ENCODE assay signal across 18 cellular contexts in genomic region chr16:14344945-14345344, GRCh38.
A peak's percentile ranks its signal among the peaks of the same experiment; 100 is the strongest.
DNase-seq lines count a peak whose midpoint lies in the region; ATAC-seq and TF ChIP-seq lines count a peak whose summit lies in the region.
"Had no signal": no experiment of that assay in that cellular context is flagged by ENCODE, and none has a peak within 500 bp of the region (broad histone marks: within the 10 kb centered on the region; RNA-seq: fewer than 3 reads in every experiment).

No MANE protein-coding gene starts in this region.

- H3K36me3 ChIP-seq in liver (ENCODE audit: control insufficient read depth in 4 of 4, insufficient read depth in 3 of 4, low read depth in 1 of 4, low read length in 3 of 4): no peaks in the 10 kb centered on the region
- no peaks in the 10 kb centered on the region for H3K36me3 ChIP-seq in gastrocnemius medialis
- H3K36me3 ChIP-seq in sigmoid colon: no peaks in the 10 kb centered on the region
- H3K36me3 ChIP-seq: BE2C; BLaER1 treated with 17β-estradiol and CSF1 and Interleukin-3, amounts not matched to agents 10 nM and 100 nM had no signal

- H3K27ac ChIP-seq in liver (ENCODE audit: low read depth in 1 of 2, low read length in 2 of 2) (peak overlapping the region; percentile 55 to 85), gastrocnemius medialis (peak overlapping the region in 3 of 4 donors; percentile 37 to 83 (median 66)), sigmoid colon (no peak overlapping the region)
- H3K27ac ChIP-seq: 22Rv1, GM23248 had no signal

- H3K4me1 Mint-ChIP-seq in WTC11: peaks cover 3% of the 10 kb centered on the region
- H3K4me1 Mint-ChIP-seq: CD8-positive, alpha-beta memory T cell had no signal

- in situ Hi-C loops in gastrocnemius medialis (cut with MboI; ENCODE audit: low sequenced_read_pairs in 4 of 4): no loop called here

- H3K9me3 ChIP-seq in liver (ENCODE audit: control insufficient read depth in 4 of 4, low read length in 3 of 4) (no peaks in the 10 kb centered on the region), gastrocnemius medialis (no peaks in the 10 kb centered on the region), sigmoid colon (no peaks in the 10 kb centered on the region)
- H3K9me3 ChIP-seq: BE2C had no signal

- peaks cover 8% of the 10 kb centered on the region for H3K36me3 Mint-ChIP-seq in WTC11
- H3K36me3 Mint-ChIP-seq: CD14-positive monocyte had no signal

- TF ChIP-seq RAD21 in liver (IDR thresholded peaks at IDR 0.05): no peak

- 35% methylated on average over 9 of the region's 9 CpGs for WGBS in liver
- WGBS in sigmoid colon, 2 donors: 84 to 90% methylated on average over 9 of the region's 9 CpGs

- intact Hi-C loops in gastrocnemius medialis (cut with DNase I; ENCODE audit: low total_unique reads): no loop called here
- intact Hi-C loops in sigmoid colon (cut with DNase I): no loop called here

- H3K27me3 ChIP-seq in liver (ENCODE audit: control insufficient read depth in 4 of 4, insufficient read depth in 4 of 4, low read length in 3 of 4): no peaks in the 10 kb centered on the region
- H3K27me3 ChIP-seq in gastrocnemius medialis: no peaks in the 10 kb centered on the region
- H3K27me3 ChIP-seq in sigmoid colon: no peaks in the 10 kb centered on the region
- H3K27me3 ChIP-seq: BE2C; BLaER1 treated with 17β-estradiol and CSF1 and Interleukin-3, amounts not matched to agents 10 nM and 100 nM had no signal

- POLR2A ChIA-PET in WTC11 (lab: Charles Lee): no interaction called here

- TF ChIP-seq EP300 in sigmoid colon (IDR thresholded peaks at IDR 0.05): no peak

- H3K9ac ChIP-seq in liver (ENCODE audit: low read depth in 1 of 2, low read length in 2 of 2): no peak overlapping the region
- H3K9ac ChIP-seq: BLaER1 treated with 17β-estradiol and CSF1 and Interleukin-3, amounts not matched to agents 10 nM and 100 nM; GM23248 had no signal

- CTCF ChIA-PET in WTC11 (lab: Charles Lee): no interaction called here

- no peak overlapping the region for H3K27ac Mint-ChIP-seq in WTC11
- H3K27ac Mint-ChIP-seq: CD4-positive, alpha-beta T cell; CD8-positive, alpha-beta memory T cell had no signal

- TF ChIP-seq CTCF in WTC11 (IDR thresholded peaks at IDR 0.05) (no peak), liver (IDR thresholded peaks at IDR 0.05; ENCODE audit: low read depth, low read length, missing input control) (no peak), gastrocnemius medialis (IDR thresholded peaks at IDR 0.05 in 4 of 5, conservative IDR thresholded peaks at IDR 0.05 in 1 of 5) (no peak), sigmoid colon (IDR thresholded peaks at IDR 0.05) (no peak)

- DNase-seq in WTC11 (ENCODE audit: low spot score) (no peak), gastrocnemius medialis (no peak), sigmoid colon (no peak), HuH-7.5 (ENCODE audit: low spot score) (no peak)
- DNase-seq in activated CD4-positive, CD25-positive, alpha-beta regulatory T cell treated with anti-CD3 and anti-CD28 coated beads, Interleukin-2, amount 50 U/mL, for 72 hours: no peak
- DNase-seq: BE2C; CD4-positive, alpha-beta T cell; CD8-positive, alpha-beta memory T cell; DMS 273 treated with DMSO at 0.1 percent for 48 hours; DMS53; DMS79 treated with DMSO at 0.1 percent for 48 hours; GF-D8; GM23248; HCEC 1CT had no signal

- no peak for ATAC-seq in WTC11
- no peak for ATAC-seq in gastrocnemius medialis

- H3K4me1 ChIP-seq in liver (ENCODE audit: control insufficient read depth in 4 of 4, insufficient read depth in 4 of 4, low read length in 3 of 4): peaks cover 2 to 21% (median 10%) of the 10 kb centered on the region in 4 donors
- H3K4me1 ChIP-seq in gastrocnemius medialis: peaks cover 23 to 29% of the 10 kb centered on the region in 2 donors
- H3K4me1 ChIP-seq in sigmoid colon: peaks cover 0 to 5% (median 1%) of the 10 kb centered on the region in 4 donors
- H3K4me1 ChIP-seq: BE2C; BLaER1 treated with 17β-estradiol and CSF1 and Interleukin-3, amounts not matched to agents 10 nM and 100 nM had no signal

- TF ChIP-seq POLR2A in gastrocnemius medialis (IDR thresholded peaks at IDR 0.05) (no peak), sigmoid colon (IDR thresholded peaks at IDR 0.05) (no peak)

- H3K4me3 ChIP-seq in liver (ENCODE audit: low read depth in 1 of 3, low read length in 3 of 3): no peak overlapping the region
- H3K4me3 ChIP-seq in gastrocnemius medialis: no peak overlapping the region
- no peak overlapping the region for H3K4me3 ChIP-seq in sigmoid colon
- H3K4me3 ChIP-seq: BLaER1 treated with 17β-estradiol and CSF1 and Interleukin-3, amounts not matched to agents 10 nM and 100 nM; GM23248 had no signal

- H3K27me3 Mint-ChIP-seq in WTC11 (ENCODE audit: low read depth): peaks cover 6% of the 10 kb centered on the region; the same call in 1 of the 2 replicates
- H3K27me3 Mint-ChIP-seq: CD4-positive, alpha-beta T cell had no signal

- H3K9me3 Mint-ChIP-seq in WTC11: peaks cover 30% of the 10 kb centered on the region

- no peak overlapping the region for H3K4me3 Mint-ChIP-seq in WTC11
- H3K4me3 Mint-ChIP-seq: CD4-positive, alpha-beta T cell; CD8-positive, alpha-beta memory T cell had no signal

TF ChIP-seq in WTC11, 78 proteins besides CTCF, POLR2A, EP300 and RAD21:
- TF ChIP-seq ZNF219 (CRISPR knock-in tag; IDR thresholded peaks at IDR 0.05; ENCODE audit: borderline replicate concordance): no peak
- peak; percentile 50; the same call in 1 of the 2 replicates for TF ChIP-seq ZNF121 (CRISPR knock-in tag; IDR thresholded peaks at IDR 0.05)
TF ChIP-seq in WTC11: peak in this region for 1.

TF ChIP-seq in liver, 16 proteins besides CTCF, POLR2A, EP300 and RAD21:
- TF ChIP-seq JUND (IDR thresholded peaks at IDR 0.05): peak in 1 of 2 donors; percentile 29
- no peak for TF ChIP-seq EGR1 (IDR thresholded peaks at IDR 0.05; ENCODE audit: low read depth in 2 of 2)
- peak in 1 of 2 donors; percentile 65 for TF ChIP-seq RXRA (IDR thresholded peaks at IDR 0.05)

Comparison
In these comparisons a context has a peak if more than half of its experiments do, and no peak if none do; other contexts are left out.
1. H3K27ac ChIP-seq: peak in liver (2 of 2) and gastrocnemius medialis (3 of 4); none in sigmoid colon (0 of 4).